15 cellular contexts compared by ENCODE assay signal in the genomic region with DNA sequence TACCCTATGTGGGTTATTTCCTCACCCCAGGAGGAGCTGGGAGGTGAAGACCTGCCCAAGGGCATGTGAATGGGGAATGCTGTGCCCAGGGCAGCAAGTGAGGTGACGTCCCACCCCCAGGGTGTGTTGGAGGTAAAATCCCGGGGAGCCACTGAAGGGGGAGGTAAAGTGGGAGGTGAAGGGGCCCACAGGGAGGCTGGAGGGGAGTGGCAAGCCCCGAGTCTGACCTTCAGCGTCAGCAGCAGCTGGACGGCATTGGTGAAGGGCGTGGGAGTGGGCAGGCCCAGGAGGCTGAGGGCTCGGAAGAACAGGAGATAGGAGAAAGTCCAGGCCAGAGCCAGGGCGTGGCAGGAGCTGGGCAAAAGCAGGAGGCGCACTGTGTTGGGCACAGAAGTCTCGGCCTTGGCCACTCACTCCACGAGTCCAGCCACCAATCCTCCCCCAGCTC. TPM values are rescaled to one million over a fixed set of nuclear protein-coding genes. Genes with fewer than 3 reads are reported as not detected.
A peak's percentile ranks its signal among the peaks of the same experiment; 100 is the strongest.
DNase-seq lines count a peak whose midpoint lies in the region; ATAC-seq lines count a peak whose summit lies in the region.
"Had no signal": no experiment of that assay in that cellular context is flagged by ENCODE, and none has a peak within 500 bp of the region (broad histone marks: within the 10 kb centered on the region; RNA-seq: fewer than 3 reads in every experiment).

No MANE protein-coding gene starts in this region.

- H3K4me1 Mint-ChIP-seq in activated T-cell treated with anti-CD3 and anti-CD28 coated beads, Interleukin-2, amount 50 U/mL, for 24 hours (ENCODE audit: low read depth): peaks cover 31% of the 10 kb centered on the region
- peaks cover 14% of the 10 kb centered on the region for H3K4me1 Mint-ChIP-seq in activated T-helper 17 cell treated with anti-CD3 and anti-CD28 coated beads, Interleukin-2, amount 50 U/mL, for 72 hours
- H3K4me1 Mint-ChIP-seq in memory B cell: peaks cover 15% of the 10 kb centered on the region
- peaks cover 16 to 33% of the 10 kb centered on the region in 2 donors for H3K4me1 Mint-ChIP-seq in stimulated activated naive B cell treated with anti-CD40 and anti-IgM and Interleukin-4, amounts not matched to agents 10 μg/mL and 1 μg/mL and 100 μg/mL, for 72 hours

- no peaks in the 10 kb centered on the region for H3K27me3 Mint-ChIP-seq in activated T-cell treated with anti-CD3 and anti-CD28 coated beads, Interleukin-2, amount 50 U/mL, for 24 hours
- H3K27me3 Mint-ChIP-seq in activated T-helper 17 cell treated with anti-CD3 and anti-CD28 coated beads, Interleukin-2, amount 50 U/mL, for 72 hours: no peaks in the 10 kb centered on the region
- H3K27me3 Mint-ChIP-seq in memory B cell: no peaks in the 10 kb centered on the region
- H3K27me3 Mint-ChIP-seq in stimulated activated naive B cell treated with anti-CD40 and anti-IgM and Interleukin-4, amounts not matched to agents 10 μg/mL and 1 μg/mL and 100 μg/mL, for 72 hours: no peaks in the 10 kb centered on the region

- H3K9me3 Mint-ChIP-seq in activated T-cell treated with anti-CD3 and anti-CD28 coated beads, Interleukin-2, amount 50 U/mL, for 24 hours: no peaks in the 10 kb centered on the region
- H3K9me3 Mint-ChIP-seq in activated T-helper 17 cell treated with anti-CD3 and anti-CD28 coated beads, Interleukin-2, amount 50 U/mL, for 72 hours: no peaks in the 10 kb centered on the region
- no peaks in the 10 kb centered on the region for H3K9me3 Mint-ChIP-seq in memory B cell
- no peaks in the 10 kb centered on the region for H3K9me3 Mint-ChIP-seq in stimulated activated naive B cell treated with anti-CD40 and anti-IgM and Interleukin-4, amounts not matched to agents 10 μg/mL and 1 μg/mL and 100 μg/mL, for 72 hours

- no peak for DNase-seq in activated T-cell treated with anti-CD3 and anti-CD28 coated beads, Interleukin-2, amount 50 U/mL, for 24 hours
- DNase-seq in activated T-cell treated with anti-CD3 and anti-CD28 coated beads, Interleukin-2, amount 50 U/mL, for 48 hours: no peak
- DNase-seq in memory B cell (ENCODE audit: low spot score in 2 of 2) (no peak), NCI-H446 treated with DMSO at 0.1 percent for 48 hours (lab: John Stamatoyannopoulos, UW) (no peak)
- no peak for DNase-seq in stimulated activated naive B cell treated with anti-CD40 and anti-IgM and Interleukin-4, amounts not matched to agents 10 μg/mL and 1 μg/mL and 100 μg/mL, for 72 hours
- DNase-seq: activated effector memory CD4-positive, alpha-beta T cell treated with anti-CD3 and anti-CD28 coated beads, Interleukin-2, amount 50 U/mL, for 16 hours; foreskin fibroblast; islet precursor cell; NCI-H2029; ovary; stimulated activated CD4-positive, alpha-beta T cell treated with anti-CD3 and anti-CD28 coated beads, Interleukin-2, amount 100 ng/mL, for 24 hours had no signal

- peak overlapping the region; percentile 84 for H3K4me3 Mint-ChIP-seq in activated T-cell treated with anti-CD3 and anti-CD28 coated beads, Interleukin-2, amount 50 U/mL, for 24 hours
- H3K4me3 Mint-ChIP-seq in activated T-helper 17 cell treated with anti-CD3 and anti-CD28 coated beads, Interleukin-2, amount 50 U/mL, for 72 hours: peak overlapping the region; percentile 87
- H3K4me3 Mint-ChIP-seq in memory B cell: peak overlapping the region; percentile 95
- H3K4me3 Mint-ChIP-seq in stimulated activated naive B cell treated with anti-CD40 and anti-IgM and Interleukin-4, amounts not matched to agents 10 μg/mL and 1 μg/mL and 100 μg/mL, for 72 hours: peak overlapping the region; percentile 31 to 91

- H3K27ac Mint-ChIP-seq in activated T-cell treated with anti-CD3 and anti-CD28 coated beads, Interleukin-2, amount 50 U/mL, for 24 hours: peak overlapping the region; percentile 95
- peak overlapping the region; percentile 93 for H3K27ac Mint-ChIP-seq in activated T-helper 17 cell treated with anti-CD3 and anti-CD28 coated beads, Interleukin-2, amount 50 U/mL, for 72 hours
- H3K27ac Mint-ChIP-seq in memory B cell: peak overlapping the region; percentile 25
- H3K27ac Mint-ChIP-seq in stimulated activated naive B cell treated with anti-CD40 and anti-IgM and Interleukin-4, amounts not matched to agents 10 μg/mL and 1 μg/mL and 100 μg/mL, for 72 hours: peak overlapping the region; percentile 77

- peaks cover 60% of the 10 kb centered on the region for H3K36me3 Mint-ChIP-seq in activated T-cell treated with anti-CD3 and anti-CD28 coated beads, Interleukin-2, amount 50 U/mL, for 24 hours (ENCODE audit: low read depth)
- peaks cover 45% of the 10 kb centered on the region for H3K36me3 Mint-ChIP-seq in activated T-helper 17 cell treated with anti-CD3 and anti-CD28 coated beads, Interleukin-2, amount 50 U/mL, for 72 hours (ENCODE audit: low read depth)
- H3K36me3 Mint-ChIP-seq in memory B cell: peaks cover 8% of the 10 kb centered on the region
- peaks cover 25 to 35% of the 10 kb centered on the region in 2 donors for H3K36me3 Mint-ChIP-seq in stimulated activated naive B cell treated with anti-CD40 and anti-IgM and Interleukin-4, amounts not matched to agents 10 μg/mL and 1 μg/mL and 100 μg/mL, for 72 hours

- no peak for ATAC-seq in activated T-helper 17 cell treated with anti-CD3 and anti-CD28 coated beads, Interleukin-2, amount 50 U/mL, for 72 hours (replicated peaks)
- ATAC-seq in memory B cell (ENCODE audit: low read depth): no peak
- ATAC-seq in stimulated activated naive B cell treated with anti-CD40 and anti-IgM and Interleukin-4, amounts not matched to agents 10 μg/mL and 1 μg/mL and 100 μg/mL, for 72 hours (replicated peaks): no peak
- no peak for ATAC-seq in HG03039 (IDR thresholded peaks at IDR 0.05; ENCODE audit: unreplicated experiment)
- no peak for ATAC-seq in GM21515 (IDR thresholded peaks at IDR 0.05; ENCODE audit: unreplicated experiment)

RNA-seq across cellular contexts. Expression of gene MBOAT7, which starts 2.4 kb away (rescaled TPM):
- total RNA-seq in activated T-helper 17 cell treated with anti-CD3 and anti-CD28 coated beads, Interleukin-2, amount 50 U/mL, for 72 hours: 10 to 100 TPM; 58.6 to 65.9 TPM

RNA-seq across cellular contexts. Expression of gene TSEN34, which starts 4.2 kb away (rescaled TPM):
- 10 to 100 TPM; 14.3 to 16.7 TPM for total RNA-seq in activated T-helper 17 cell treated with anti-CD3 and anti-CD28 coated beads, Interleukin-2, amount 50 U/mL, for 72 hours

RNA-seq across cellular contexts. Expression of gene RPS9, which starts 13.7 kb away (rescaled TPM):
- total RNA-seq in activated T-helper 17 cell treated with anti-CD3 and anti-CD28 coated beads, Interleukin-2, amount 50 U/mL, for 72 hours: 1,000 to 10,000 TPM; 1,453 to 1,547 TPM

RNA-seq across cellular contexts. Expression of gene TMC4, which starts 14.0 kb away (rescaled TPM):
- 1 to 10 TPM; 1.0 to 1.1 TPM for total RNA-seq in activated T-helper 17 cell treated with anti-CD3 and anti-CD28 coated beads, Interleukin-2, amount 50 U/mL, for 72 hours
- total RNA-seq: OCI-LY7 had no signal

RNA-seq across cellular contexts. Expression of gene LENG1, which starts 27.4 kb away (rescaled TPM):
- total RNA-seq in activated T-helper 17 cell treated with anti-CD3 and anti-CD28 coated beads, Interleukin-2, amount 50 U/mL, for 72 hours: 1 to 10 TPM; 2.8 to 3.8 TPM

Comparison
In these comparisons a context has a peak if more than half of its experiments do, and no peak if none do; other contexts are left out.
1. H3K27ac Mint-ChIP-seq: peak in every context shown above with its lines; median percentile 95 in activated T-cell treated with anti-CD3 and anti-CD28 coated beads, Interleukin-2, amount 50 U/mL, for 24 hours; 93 in activated T-helper 17 cell treated with anti-CD3 and anti-CD28 coated beads, Interleukin-2, amount 50 U/mL, for 72 hours; 77 in stimulated activated naive B cell treated with anti-CD40 and anti-IgM and Interleukin-4, amounts not matched to agents 10 μg/mL and 1 μg/mL and 100 μg/mL, for 72 hours; 25 in memory B cell.